21 cellular contexts compared by ENCODE assay signal in the genomic region with DNA sequence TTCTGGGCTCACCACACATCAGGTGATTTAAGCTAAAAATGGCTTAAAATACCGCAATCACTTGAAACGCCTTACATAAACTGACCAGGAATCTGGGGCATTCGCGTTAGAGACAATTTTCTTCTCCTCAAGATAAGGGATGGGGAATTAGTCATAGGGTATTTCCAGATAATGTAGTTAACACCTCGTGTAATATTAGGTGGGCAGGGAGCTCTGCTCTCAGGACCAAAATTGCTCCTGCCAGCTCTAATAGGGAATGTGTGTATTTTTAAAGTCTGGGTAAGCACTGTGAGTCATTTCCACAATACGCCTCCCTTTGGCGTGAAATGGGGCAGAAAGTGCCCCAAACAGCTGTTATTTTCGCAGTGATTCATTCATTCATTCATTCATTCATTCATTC.
DNase-seq lines count a peak whose midpoint lies in the region; ATAC-seq, FAIRE-seq and TF ChIP-seq lines count a peak whose summit lies in the region.
"Had no signal": no experiment of that assay in that cellular context is flagged by ENCODE, and none has a peak within 500 bp of the region (broad histone marks: within the 10 kb centered on the region; RNA-seq: fewer than 3 reads in every experiment).

No MANE protein-coding gene starts in this region.

- H3K9ac ChIP-seq in K562 (ENCODE audit: insufficient read depth in 1 of 2, low read depth in 2 of 2, low read length in 2 of 2): no peak overlapping the region

- no TSS peak for BruUV-seq in K562 (replicated peaks; lab: Mats Ljungman, UMichigan)

- ATAC-seq in K562: no peak
- ATAC-seq in omental fat pad (ENCODE audit: low FRiP score): peak; percentile 93
- ATAC-seq: HCT116 had no signal

- no peak for TF ChIP-seq RAD21 in K562 (CRISPR knock-in tag; conservative IDR thresholded peaks at IDR 0.05 in 1 of 2, IDR thresholded peaks at IDR 0.05 in 1 of 2)

- no peak for FAIRE-seq in K562 (lab: Jason Lieb, UNC)
- FAIRE-seq: GM18507 had no signal

- DNase-seq in Caki2 (ENCODE audit: low read depth) (peak; percentile 72), NCI-H69 (lab: John Stamatoyannopoulos, UW) (peak; percentile 35), K562 (ENCODE audit: extremely low read depth in 1 of 4, low spot score in 3 of 4) (no peak), omental fat pad (ENCODE audit: low spot score) (no peak), DMS114 treated with DMSO at 0.1 percent for 48 hours (lab: John Stamatoyannopoulos, UW; ENCODE audit: unreplicated experiment) (no peak), hypothalamus (lab: John Stamatoyannopoulos, UW) (no peak), cortex of kidney (lab: John Stamatoyannopoulos, UW) (no peak)
- no peak for DNase-seq in activated CD4-positive, alpha-beta T cell treated with anti-CD3 and anti-CD28 coated beads, Interleukin-2, amount 50 U/mL, for 4 hours
- DNase-seq: NCI-H1048; NCI-H1417; NCI-H1694; NCI-H2081; NCI-H2227 treated with DMSO at 0.1 percent for 48 hours; NCI-H510A; NK-92 treated with Interleukin-12 subunit alpha and Interleukin-12 subunit beta, amount 100 ng/mL, for 24 hours; PC-9; RPMI8226; SHP77 had no signal

- WGBS in K562 (ENCODE audit: insufficient coverage, low coverage, missing lambda C conversion rate): 3% methylated on average over 8 of the region's 8 CpGs

- no peak for TF ChIP-seq EP300 in K562 (IDR thresholded peaks at IDR 0.05; ENCODE audit: low read length)

- in situ Hi-C loops in Caki2 (cut with HindIII; ENCODE audit: low pct_unique_long_range_greater_than_20kb, low sequenced_read_pairs): no loop called here
- in situ Hi-C loops in K562 (cut with MboI): no loop called here

- CTCF ChIA-PET in K562 (lab: Yijun Ruan, JAX; ENCODE audit: low intra/inter-chr PET ratio): no interaction called here

- no peak overlapping the region for H3K4me3 ChIP-seq in K562
- H3K4me3 ChIP-seq: PC-9 had no signal

- no peak overlapping the region for H2AFZ ChIP-seq in K562 (ENCODE audit: low read depth, low read length)
- H2AFZ ChIP-seq: PC-9 had no signal

- TF ChIP-seq CTCF in K562 (IDR thresholded peaks at IDR 0.05 in 2 of 3, conservative IDR thresholded peaks at IDR 0.05 in 1 of 3; ENCODE audit: insufficient read depth in 2 of 3, low read depth in 1 of 3, low read length in 3 of 3) (no peak), omental fat pad (IDR thresholded peaks at IDR 0.05) (no peak)

- POLR2A ChIA-PET in K562 (lab: Yijun Ruan, JAX): interaction anchor here (0.6 kb wide), 1 partner anchor 27 kb away, joined by 3 read pairs; no protein-coding TSS in a partner anchor

- intact Hi-C loops in K562 (cut with micrococcal nuclease): no loop called here

- no peak for TF ChIP-seq POLR2A in K562 (conservative IDR thresholded peaks at IDR 0.05)

- no peaks in the 10 kb centered on the region for H3K9me3 ChIP-seq in K562 (replicated peaks; ENCODE audit: control insufficient read depth, insufficient read depth, low read depth, low read length)

- H3K4me2 ChIP-seq in K562 (ENCODE audit: insufficient read depth, low read length): no peak overlapping the region
- H3K4me2 ChIP-seq: PC-9 had no signal

- no peaks in the 10 kb centered on the region for H3K4me1 ChIP-seq in K562 (replicated peaks in 1 of 2; ENCODE audit: control insufficient read depth in 2 of 2, insufficient read depth in 2 of 2, low read length in 2 of 2)

- no peaks in the 10 kb centered on the region for H3K36me3 ChIP-seq in K562 (ENCODE audit: control insufficient read depth, insufficient read depth, low read length)

- no peaks in the 10 kb centered on the region for H3K9me1 ChIP-seq in K562 (ENCODE audit: control insufficient read depth, insufficient read depth, low read length)

- no peak overlapping the region for H3K27ac ChIP-seq in K562 (ENCODE audit: extremely low read depth, low read depth, low read length)
- H3K27ac ChIP-seq: HL-60, PC-9 had no signal

- peaks cover 10 to 40% of the 10 kb centered on the region in 2 experiments; a peak in 3 of 5 replicates for H3K27me3 ChIP-seq in K562 (ENCODE audit: control insufficient read depth in 2 of 2, insufficient read depth in 2 of 2, low read length in 2 of 2)

- H3K79me2 ChIP-seq in K562 (ENCODE audit: control insufficient read depth, insufficient read depth, low read length): no peaks in the 10 kb centered on the region

- H4K20me1 ChIP-seq in K562 (replicated peaks; ENCODE audit: control insufficient read depth, insufficient read depth, low read length): no peaks in the 10 kb centered on the region; the same call in 1 of the 2 replicates

TF ChIP-seq in K562, 482 proteins besides CTCF, POLR2A, EP300 and RAD21:
- TF ChIP-seq CBX8 (IDR thresholded peaks at IDR 0.05; ENCODE audit: borderline replicate concordance, extremely low read depth, low read depth, low read length, poor library complexity, severe bottlenecking): no peak
- no peak for TF ChIP-seq MCM2 (IDR thresholded peaks at IDR 0.05; ENCODE audit: low read depth)
- peak; percentile 86; the same call in 1 of the 2 replicates for TF ChIP-seq ZNF24 (IDR thresholded peaks at IDR 0.05)
- no peak for TF ChIP-seq ZSCAN32 (CRISPR knock-in tag; IDR thresholded peaks at IDR 0.05)

Comparison
In these comparisons a context has a peak if more than half of its experiments do, and no peak if none do; other contexts are left out.
1. DNase-seq: peak in Caki2 (single experiment) and NCI-H69 (single experiment); none in K562 (0 of 4), omental fat pad (single experiment), DMS114 treated with DMSO at 0.1 percent for 48 hours (single experiment), hypothalamus (0 of 51), activated CD4-positive, alpha-beta T cell treated with anti-CD3 and anti-CD28 coated beads, Interleukin-2, amount 50 U/mL, for 4 hours (0 of 2) and cortex of kidney (single experiment).